In the genomic region with DNA sequence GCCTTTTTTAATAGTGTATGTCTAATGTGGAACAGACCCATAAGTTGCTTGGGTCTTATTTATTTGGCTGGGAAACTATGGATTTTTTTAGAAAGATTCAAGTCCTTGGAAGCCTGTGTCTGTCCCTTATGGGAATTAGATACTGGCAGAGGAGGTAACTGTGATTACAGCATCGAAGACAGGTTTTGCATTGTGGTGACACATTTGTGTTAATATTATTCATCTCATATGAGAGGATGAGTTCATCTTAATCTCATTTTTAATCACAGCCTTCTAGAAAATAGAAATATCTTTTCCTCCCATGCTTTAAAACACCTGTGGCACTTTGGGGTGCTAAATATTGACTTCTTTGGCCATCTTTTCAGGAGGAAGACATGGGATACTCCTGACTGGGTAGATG, we compare ENCODE assay signal across 14 cellular contexts. TPM values are rescaled to one million over a fixed set of nuclear protein-coding genes. Genes with fewer than 3 reads are reported as not detected.
DNase-seq lines count a peak whose midpoint lies in the region; ATAC-seq and TF ChIP-seq lines count a peak whose summit lies in the region.
"Had no signal": no experiment of that assay in that cellular context is flagged by ENCODE, and none has a peak within 500 bp of the region (broad histone marks: within the 10 kb centered on the region; RNA-seq: fewer than 3 reads in every experiment).

No MANE protein-coding gene starts in this region.

- H3K4me3 Mint-ChIP-seq in CD14-positive monocyte: no peak overlapping the region
- H3K4me3 Mint-ChIP-seq in activated T-helper 17 cell treated with anti-CD3 and anti-CD28 coated beads, Interleukin-2, amount 50 U/mL, for 72 hours: no peak overlapping the region
- no peak overlapping the region for H3K4me3 Mint-ChIP-seq in stimulated activated effector memory CD8-positive, alpha-beta T cell treated with anti-CD3 and anti-CD28 coated beads, Interleukin-12 subunit alpha, Interleukin-12 subunit beta, amount 100 ng/mL, for 72 hours
- no peak overlapping the region for H3K4me3 Mint-ChIP-seq in H9

- H2AK5ac ChIP-seq in H9 (ENCODE audit: insufficient read length, low read length): no peak overlapping the region

- intact Hi-C loops in CD14-positive monocyte (cut with micrococcal nuclease): loop anchor here (10.0 kb wide), 1 partner anchor 116 kb away; the partner anchor contains the start of gene ATF4 (in 2 of the 2)
- intact Hi-C loops in esophagus squamous epithelium (cut with DNase I): no loop called here

- no peak overlapping the region for H2BK15ac ChIP-seq in H9 (ENCODE audit: low read depth, low read length)

- no peak overlapping the region for H3K9ac ChIP-seq in H9 (ENCODE audit: extremely low read depth, insufficient read length, low read length)

- no peak overlapping the region for H3K23ac ChIP-seq in H9 (ENCODE audit: insufficient read length, low read depth, low read length)

- H3K27ac ChIP-seq in esophagus squamous epithelium: peak overlapping the region; percentile 28 to 61 (median 52)
- no peak overlapping the region for H3K27ac ChIP-seq in H9 (ENCODE audit: insufficient read length, low read depth, low read length)
- H3K27ac ChIP-seq: Peyer's patch had no signal

- H2BK5ac ChIP-seq in H9 (ENCODE audit: insufficient read length, low read length): no peak overlapping the region

- no peaks in the 10 kb centered on the region for H3K9me3 Mint-ChIP-seq in CD14-positive monocyte
- H3K9me3 Mint-ChIP-seq in activated T-helper 17 cell treated with anti-CD3 and anti-CD28 coated beads, Interleukin-2, amount 50 U/mL, for 72 hours: no peaks in the 10 kb centered on the region
- H3K9me3 Mint-ChIP-seq in stimulated activated effector memory CD8-positive, alpha-beta T cell treated with anti-CD3 and anti-CD28 coated beads, Interleukin-12 subunit alpha, Interleukin-12 subunit beta, amount 100 ng/mL, for 72 hours: no peaks in the 10 kb centered on the region
- no peaks in the 10 kb centered on the region for H3K9me3 Mint-ChIP-seq in H9

- H3K4me1 Mint-ChIP-seq in CD14-positive monocyte (peaks cover 77% of the 10 kb centered on the region), H9 (peaks cover 0 to 11% of the 10 kb centered on the region in 2 experiments; a peak in 2 of 4 replicates)
- H3K4me1 Mint-ChIP-seq in activated T-helper 17 cell treated with anti-CD3 and anti-CD28 coated beads, Interleukin-2, amount 50 U/mL, for 72 hours: peaks cover 19% of the 10 kb centered on the region
- peaks cover 43% of the 10 kb centered on the region for H3K4me1 Mint-ChIP-seq in stimulated activated effector memory CD8-positive, alpha-beta T cell treated with anti-CD3 and anti-CD28 coated beads, Interleukin-12 subunit alpha, Interleukin-12 subunit beta, amount 100 ng/mL, for 72 hours

- H3K36me3 Mint-ChIP-seq in CD14-positive monocyte: peaks cover 22 to 24% of the 10 kb centered on the region in 2 donors
- H3K36me3 Mint-ChIP-seq in activated T-helper 17 cell treated with anti-CD3 and anti-CD28 coated beads, Interleukin-2, amount 50 U/mL, for 72 hours (ENCODE audit: low read depth): peaks cover 17% of the 10 kb centered on the region
- H3K36me3 Mint-ChIP-seq in stimulated activated effector memory CD8-positive, alpha-beta T cell treated with anti-CD3 and anti-CD28 coated beads, Interleukin-12 subunit alpha, Interleukin-12 subunit beta, amount 100 ng/mL, for 72 hours: peaks cover 15% of the 10 kb centered on the region
- H3K36me3 Mint-ChIP-seq in H9 (ENCODE audit: insufficient read depth in 1 of 3, low read depth in 3 of 3): peaks cover 0 to 9% (median 8%) of the 10 kb centered on the region in 3 experiments; a peak in 5 of 7 replicates

- H3K27me3 Mint-ChIP-seq in CD14-positive monocyte (ENCODE audit: low read depth in 3 of 3) (no peaks in the 10 kb centered on the region), H9 (ENCODE audit: low read depth) (no peaks in the 10 kb centered on the region)
- no peaks in the 10 kb centered on the region for H3K27me3 Mint-ChIP-seq in activated T-helper 17 cell treated with anti-CD3 and anti-CD28 coated beads, Interleukin-2, amount 50 U/mL, for 72 hours

- H3K36me3 ChIP-seq in esophagus squamous epithelium: peaks cover 0 to 14% (median 0%) of the 10 kb centered on the region in 3 donors
- H3K36me3 ChIP-seq: Peyer's patch had no signal

- DNase-seq in CD14-positive monocyte (ENCODE audit: low spot score) (no peak), esophagus squamous epithelium (lab: John Stamatoyannopoulos, UW) (no peak), H9 (no peak), OCI-M2 (lab: John Stamatoyannopoulos, UW; ENCODE audit: unreplicated experiment) (no peak)
- no peak for DNase-seq in stimulated activated effector memory CD8-positive, alpha-beta T cell treated with anti-CD3 and anti-CD28 coated beads, Interleukin-12 subunit alpha, Interleukin-12 subunit beta, amount 100 ng/mL, for 72 hours (ENCODE audit: low spot score in 2 of 2)
- DNase-seq in activated CD8-positive, alpha-beta memory T cell treated with anti-CD3 and anti-CD28 coated beads, Interleukin-2, amount 50 U/mL, for 4 hours: no peak
- DNase-seq: HCEC 1CT, Karpas-422, MM.1S, NCI-H1105 treated with DMSO at 0.1 percent for 48 hours, NCI-H187 treated with DMSO at 0.1 percent for 48 hours, NCI-H774, Peyer's patch had no signal

- no peak overlapping the region for H3K14ac ChIP-seq in H9 (ENCODE audit: insufficient read depth, low read length)

- no peaks in the 10 kb centered on the region for H3K79me1 ChIP-seq in H9 (ENCODE audit: insufficient read depth, low read depth, low read length, poor library complexity, severe bottlenecking)

- no peaks in the 10 kb centered on the region for H3K23me2 ChIP-seq in H9 (ENCODE audit: insufficient read length, low read depth, low read length, poor library complexity, severe bottlenecking)

- H3K18ac ChIP-seq in H9 (ENCODE audit: insufficient read length, low read depth, low read length): no peak overlapping the region

- no peak overlapping the region for H3T11ph ChIP-seq in H9 (ENCODE audit: low read length)

- 40 to 73% methylated on average over 1 of the region's 1 CpG for WGBS in esophagus squamous epithelium, 2 donors
- no CpG with 5 or more reads among the region's 1 CpG for WGBS in H9 (ENCODE audit: extremely low coverage, insufficient read length, low lambda C conversion rate)

- H2BK12ac ChIP-seq in H9 (ENCODE audit: insufficient read length, low read depth, low read length): no peak overlapping the region

- H3K56ac ChIP-seq in H9 (ENCODE audit: insufficient read length, low read depth, low read length): no peak overlapping the region

- H3K79me2 ChIP-seq in H9 (ENCODE audit: insufficient read depth, low read length): no peaks in the 10 kb centered on the region

- H2AFZ ChIP-seq in H9 (ENCODE audit: low read length): no peak overlapping the region

- no peak overlapping the region for H3K4ac ChIP-seq in H9 (ENCODE audit: low read depth, low read length)

- H3K4me1 ChIP-seq in esophagus squamous epithelium (peaks cover 0 to 47% (median 19%) of the 10 kb centered on the region in 3 donors), H9 (ENCODE audit: insufficient read depth, low read length) (no peaks in the 10 kb centered on the region)

- no peak overlapping the region for H4K8ac ChIP-seq in H9 (replicated peaks; ENCODE audit: insufficient read length, low read depth, low read length)

- no peak for TF ChIP-seq POLR2A in esophagus squamous epithelium (IDR thresholded peaks at IDR 0.05)

- no peak overlapping the region for H2BK120ac ChIP-seq in H9 (ENCODE audit: low read depth, low read length, poor library complexity, severe bottlenecking)

- no peak overlapping the region for H3K4me2 ChIP-seq in H9 (ENCODE audit: insufficient read depth, insufficient read length, low read length)

- no peak overlapping the region for H2BK20ac ChIP-seq in H9 (ENCODE audit: low read depth, low read length, poor library complexity, severe bottlenecking)

- no peaks in the 10 kb centered on the region for H4K20me1 ChIP-seq in H9 (ENCODE audit: control insufficient read depth, insufficient read depth, insufficient read length)

- no peaks in the 10 kb centered on the region for H3K9me3 ChIP-seq in esophagus squamous epithelium
- H3K9me3 ChIP-seq in H9 (ENCODE audit: control insufficient read depth, low read depth, low read length): no peaks in the 10 kb centered on the region
- H3K9me3 ChIP-seq: Peyer's patch had no signal

- H4K91ac ChIP-seq in H9 (ENCODE audit: insufficient read length, low read depth, low read length): no peak overlapping the region

- H3K27ac Mint-ChIP-seq in CD14-positive monocyte (peak overlapping the region in 5 of 7 donors; percentile 85 to 98 (median 94)), H9 (no peak overlapping the region)
- H3K27ac Mint-ChIP-seq in activated T-helper 17 cell treated with anti-CD3 and anti-CD28 coated beads, Interleukin-2, amount 50 U/mL, for 72 hours: peak overlapping the region; percentile 0
- no peak overlapping the region for H3K27ac Mint-ChIP-seq in stimulated activated effector memory CD8-positive, alpha-beta T cell treated with anti-CD3 and anti-CD28 coated beads, Interleukin-12 subunit alpha, Interleukin-12 subunit beta, amount 100 ng/mL, for 72 hours

- ATAC-seq in activated T-helper 17 cell treated with anti-CD3 and anti-CD28 coated beads, Interleukin-2, amount 50 U/mL, for 72 hours (replicated peaks): peak; percentile 72
- ATAC-seq in stimulated activated effector memory CD8-positive, alpha-beta T cell treated with anti-CD3 and anti-CD28 coated beads, Interleukin-12 subunit alpha, Interleukin-12 subunit beta, amount 100 ng/mL, for 72 hours: peak; percentile 77

- no peak overlapping the region for H4K5ac ChIP-seq in H9 (ENCODE audit: insufficient read length, low read depth, low read length)

- H3K27me3 ChIP-seq in esophagus squamous epithelium (no peaks in the 10 kb centered on the region), H9 (ENCODE audit: insufficient read depth, low read length) (no peaks in the 10 kb centered on the region)
- H3K27me3 ChIP-seq: Peyer's patch had no signal

- no peak for TF ChIP-seq CTCF in CD14-positive monocyte (IDR thresholded peaks at IDR 0.05)
- no peak for TF ChIP-seq CTCF in esophagus squamous epithelium (IDR thresholded peaks at IDR 0.05)
- TF ChIP-seq CTCF in H9 (conservative IDR thresholded peaks at IDR 0.05): no peak

- H3K4me3 ChIP-seq in esophagus squamous epithelium: no peak overlapping the region
- H3K4me3 ChIP-seq: Peyer's patch had no signal

RNA-seq across cellular contexts. Expression of gene TAB1, which starts 9.2 kb away (rescaled TPM):
- 1 to 10 TPM; 3.2 to 3.9 TPM for polyA plus RNA-seq in CD14-positive monocyte
- total RNA-seq in activated T-helper 17 cell treated with anti-CD3 and anti-CD28 coated beads, Interleukin-2, amount 50 U/mL, for 72 hours: 10 to 100 TPM; 15.2 to 20.9 TPM
- 10 to 100 TPM in 3 of 4 donors, 1 to 10 TPM in 1; 7.8 to 15.3 (median 14.5) TPM for total RNA-seq in esophagus squamous epithelium
- 16.6 and 20.3 TPM in 2 replicates for total RNA-seq in H9 (2021)

RNA-seq across cellular contexts. Expression of gene MGAT3, which starts 48.0 kb away (rescaled TPM):
- not detected for polyA plus RNA-seq in CD14-positive monocyte
- 1 to 10 TPM; 1.5 to 1.6 TPM for total RNA-seq in activated T-helper 17 cell treated with anti-CD3 and anti-CD28 coated beads, Interleukin-2, amount 50 U/mL, for 72 hours
- 1 to 10 TPM in 1 of 4 donors, under 1 TPM in 3; 0.08 to 1.3 (median 0.62) TPM for total RNA-seq in esophagus squamous epithelium
- 4.7 and 5.0 TPM in 2 replicates for total RNA-seq in H9 (2021)

RNA-seq across cellular contexts. Expression of gene SYNGR1, which starts 59.0 kb away (rescaled TPM):
- 10 to 100 TPM; 18.0 to 39.6 TPM for polyA plus RNA-seq in CD14-positive monocyte
- not detected for total RNA-seq in activated T-helper 17 cell treated with anti-CD3 and anti-CD28 coated beads, Interleukin-2, amount 50 U/mL, for 72 hours
- total RNA-seq in esophagus squamous epithelium (10 to 100 TPM; 13.3 to 35.5 (median 21.5) TPM), H9 (2021) (13.2 and 14.3 TPM in 2 replicates)

Comparison
In these comparisons a context has a peak if more than half of its experiments do, and no peak if none do; other contexts are left out.
1. H3K27ac Mint-ChIP-seq: peak in CD14-positive monocyte (5 of 7) and activated T-helper 17 cell treated with anti-CD3 and anti-CD28 coated beads, Interleukin-2, amount 50 U/mL, for 72 hours (single experiment); none in stimulated activated effector memory CD8-positive, alpha-beta T cell treated with anti-CD3 and anti-CD28 coated beads, Interleukin-12 subunit alpha, Interleukin-12 subunit beta, amount 100 ng/mL, for 72 hours (single experiment) and H9 (0 of 3).
2. RNA of gene SYNGR1, which starts 59.0 kb away (total RNA-seq): 13.3 to 35.5 TPM in esophagus squamous epithelium and 13.2 to 14.3 TPM in H9; not detected in activated T-helper 17 cell treated with anti-CD3 and anti-CD28 coated beads, Interleukin-2, amount 50 U/mL, for 72 hours; every median in the first group is over 10 times any median in the second.